ENCODE assay signal across 29 cellular contexts in the genomic region with DNA sequence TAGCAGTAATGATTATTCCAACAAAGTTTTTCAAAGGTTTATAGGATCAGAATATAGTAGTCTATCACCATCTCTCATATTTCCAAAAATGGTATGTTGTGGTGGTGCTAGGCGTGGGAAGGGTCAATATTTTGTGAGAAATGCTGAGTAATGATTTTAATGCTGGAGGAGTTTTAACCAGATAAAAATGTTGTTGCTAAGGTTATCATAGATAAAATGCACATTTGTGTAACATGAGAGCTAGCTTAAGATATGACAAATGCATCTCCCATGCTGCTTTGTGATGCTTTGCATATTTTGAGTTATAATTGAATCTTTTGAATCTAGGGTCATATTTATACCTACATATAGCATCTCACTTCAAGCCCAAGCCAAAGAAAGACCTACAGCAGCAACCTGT.
DNase-seq lines count a peak whose midpoint lies in the region; ATAC-seq and TF ChIP-seq lines count a peak whose summit lies in the region.
"Had no signal": no experiment of that assay in that cellular context is flagged by ENCODE, and none has a peak within 500 bp of the region (broad histone marks: within the 10 kb centered on the region; RNA-seq: fewer than 3 reads in every experiment).

No MANE protein-coding gene starts in this region.

- no peak for TF ChIP-seq POLR2A in breast epithelium (IDR thresholded peaks at IDR 0.05)

- H3K4me1 Mint-ChIP-seq in progenitor cell of endocrine pancreas (ENCODE audit: low read depth): peaks cover 8% of the 10 kb centered on the region
- H3K4me1 Mint-ChIP-seq: activated CD4-positive, alpha-beta T cell treated with anti-CD3 and anti-CD28 coated beads, Interleukin-2, amount 10 ng/mL, durations not matched to agents 24 days and 14 days; activated naive CD8-positive, alpha-beta T cell treated with anti-CD3 and anti-CD28 coated beads, Interleukin-2, amount 10 ng/mL, durations not matched to agents 7 days and 5 days; B cell; CD4-positive, alpha-beta memory T cell; stimulated activated naive CD8-positive, alpha-beta T cell treated with anti-CD3 and anti-CD28 coated beads, Interleukin-15, amount 100 ng/mL, for 72 hours; T-cell had no signal

- CTCF ChIA-PET in AG04449 (lab: Yijun Ruan, JAX) (no interaction called here), PC-3 (lab: Charles Lee) (no interaction called here)

- H3F3A ChIP-seq in PC-3 (ENCODE audit: low read length, unreplicated experiment): no peaks in the 10 kb centered on the region

- peaks cover 26% of the 10 kb centered on the region for H3K4me1 ChIP-seq in PC-3 (ENCODE audit: insufficient read depth, low read length)
- no peaks in the 10 kb centered on the region for H3K4me1 ChIP-seq in breast epithelium
- H3K4me1 ChIP-seq: parathyroid adenoma, right atrium auricular region, SJSA1, spleen had no signal

- no peaks in the 10 kb centered on the region for H3K27me3 ChIP-seq in PC-3 (ENCODE audit: low read length)
- H3K27me3 ChIP-seq in breast epithelium: no peaks in the 10 kb centered on the region
- H3K27me3 ChIP-seq: dorsolateral prefrontal cortex, right atrium auricular region, SJSA1, spleen had no signal

- no peak overlapping the region for H3K4me3 Mint-ChIP-seq in progenitor cell of endocrine pancreas (ENCODE audit: low read depth)
- H3K4me3 Mint-ChIP-seq: activated CD4-positive, alpha-beta T cell treated with anti-CD3 and anti-CD28 coated beads, Interleukin-2, amount 10 ng/mL, durations not matched to agents 24 days and 14 days; activated naive CD8-positive, alpha-beta T cell treated with anti-CD3 and anti-CD28 coated beads, Interleukin-2, amount 10 ng/mL, durations not matched to agents 7 days and 5 days; activated T-cell treated with anti-CD3 and anti-CD28 coated beads, Interleukin-2, amount 50 U/mL, for 4 hours; B cell; CD4-positive, alpha-beta memory T cell; natural killer cell treated with Interleukin-12 subunit alpha and Interleukin-12 subunit beta and Interleukin-15 and Interleukin-18, amount 100 ng/mL, for 72 hours; stimulated activated naive CD8-positive, alpha-beta T cell treated with anti-CD3 and anti-CD28 coated beads, Interleukin-15, amount 100 ng/mL, for 72 hours; T-cell had no signal

- H3K79me2 ChIP-seq in PC-3 (ENCODE audit: low read length): no peaks in the 10 kb centered on the region
- H3K79me2 ChIP-seq: parathyroid adenoma had no signal

- peak overlapping the region; percentile 39 for H3K4me2 ChIP-seq in PC-3 (ENCODE audit: low read length)

- H3K27ac ChIP-seq in PC-3 (ENCODE audit: low read length) (peak overlapping the region; percentile 68), breast epithelium (no peak overlapping the region)
- H3K27ac ChIP-seq: dorsolateral prefrontal cortex, parathyroid adenoma, right atrium auricular region, SJSA1, spleen had no signal

- ATAC-seq in PC-3: no peak
- ATAC-seq in GM18519 (IDR thresholded peaks at IDR 0.05; ENCODE audit: low FRiP score, unreplicated experiment): no peak
- ATAC-seq: activated T-cell treated with anti-CD3 and anti-CD28 coated beads, Interleukin-2, amount 50 U/mL, for 4 hours; natural killer cell treated with Interleukin-12 subunit alpha and Interleukin-12 subunit beta and Interleukin-15 and Interleukin-18, amount 100 ng/mL, for 72 hours; stimulated activated naive CD8-positive, alpha-beta T cell treated with anti-CD3 and anti-CD28 coated beads, Interleukin-15, amount 100 ng/mL, for 72 hours; T-cell had no signal

- H2AFZ ChIP-seq in PC-3 (ENCODE audit: low read length): no peak overlapping the region
- H2AFZ ChIP-seq: parathyroid adenoma had no signal

- BruUV-seq in PC-3 (replicated peaks; lab: Mats Ljungman, UMichigan): no TSS peak

- no peaks in the 10 kb centered on the region for H3K9me2 ChIP-seq in PC-3 (replicated peaks; ENCODE audit: low read length)

- peak overlapping the region; percentile 17; the same call in 1 of the 2 replicates for H3K9ac ChIP-seq in PC-3 (ENCODE audit: low read length)
- H3K9ac ChIP-seq: parathyroid adenoma had no signal

- DNase-seq in AG04449 (ENCODE audit: low read depth, low spot score) (peak; percentile 4), PC-3 (peak; percentile 47), choroid plexus epithelial cell (ENCODE audit: low read depth) (peak; percentile 86), non-pigmented ciliary epithelial cell (ENCODE audit: low read depth) (peak; percentile 64), breast epithelium (ENCODE audit: low spot score in 2 of 2) (no peak), progenitor cell of endocrine pancreas (ENCODE audit: low spot score, unreplicated experiment) (no peak)
- DNase-seq in activated CD4-positive, CD25-positive, alpha-beta regulatory T cell (lab: John Stamatoyannopoulos, UW): no peak
- DNase-seq: activated CD4-positive, alpha-beta T cell treated with anti-CD3 and anti-CD28 coated beads, Interleukin-2, amount 10 ng/mL, durations not matched to agents 24 days and 14 days; activated gamma-delta T cell treated with Interleukin-2 at 50 U/mL for 16 hours; activated naive CD8-positive, alpha-beta T cell treated with anti-CD3 and anti-CD28 coated beads, Interleukin-2, amount 10 ng/mL, durations not matched to agents 7 days and 5 days; activated T-cell treated with anti-CD3 and anti-CD28 coated beads, Interleukin-2, amount 50 U/mL, for 4 hours; CD4-positive, alpha-beta memory T cell; dorsolateral prefrontal cortex; hippocampal formation; left cardiac atrium; MM.1S; NCI-H1105 treated with DMSO at 0.1 percent for 48 hours; NCI-H1930; NCI-H345; spleen; stimulated activated naive CD8-positive, alpha-beta T cell treated with anti-CD3 and anti-CD28 coated beads, Interleukin-15, amount 100 ng/mL, for 72 hours; T-cell had no signal

- POLR2A ChIA-PET in AG04449 (lab: Yijun Ruan, JAX) (no interaction called here), PC-3 (lab: Charles Lee; ENCODE audit: unreplicated experiment) (interaction anchor here (0.6 kb wide), 1 partner anchor 24 kb away, joined by 3 read pairs; no protein-coding TSS in a partner anchor)

- no peak for TF ChIP-seq CTCF in AG04449 (IDR thresholded peaks at IDR 0.05; ENCODE audit: insufficient read depth, low read length, missing control alignments)
- no peak for TF ChIP-seq CTCF in PC-3 (conservative IDR thresholded peaks at IDR 0.05; ENCODE audit: low read depth, low read length)
- TF ChIP-seq CTCF in choroid plexus epithelial cell (conservative IDR thresholded peaks at IDR 0.05; ENCODE audit: low read depth, low read length): no peak
- TF ChIP-seq CTCF in breast epithelium (IDR thresholded peaks at IDR 0.05): no peak
- no peak for TF ChIP-seq CTCF in progenitor cell of endocrine pancreas (IDR thresholded peaks at IDR 0.05; ENCODE audit: unreplicated experiment)

- H3K27me3 Mint-ChIP-seq in progenitor cell of endocrine pancreas: no peaks in the 10 kb centered on the region
- H3K27me3 Mint-ChIP-seq: activated CD4-positive, alpha-beta T cell treated with anti-CD3 and anti-CD28 coated beads, Interleukin-2, amount 10 ng/mL, durations not matched to agents 24 days and 14 days; activated naive CD8-positive, alpha-beta T cell treated with anti-CD3 and anti-CD28 coated beads, Interleukin-2, amount 10 ng/mL, durations not matched to agents 7 days and 5 days; B cell; CD4-positive, alpha-beta memory T cell; natural killer cell treated with Interleukin-12 subunit alpha and Interleukin-12 subunit beta and Interleukin-15 and Interleukin-18, amount 100 ng/mL, for 72 hours; stimulated activated naive CD8-positive, alpha-beta T cell treated with anti-CD3 and anti-CD28 coated beads, Interleukin-15, amount 100 ng/mL, for 72 hours; T-cell had no signal

- H3K36me3 ChIP-seq in PC-3 (ENCODE audit: low read depth, low read length) (no peaks in the 10 kb centered on the region), breast epithelium (no peaks in the 10 kb centered on the region)
- H3K36me3 ChIP-seq: right atrium auricular region, SJSA1, spleen had no signal

- no peaks in the 10 kb centered on the region for H3K36me3 Mint-ChIP-seq in progenitor cell of endocrine pancreas (ENCODE audit: insufficient read depth)
- H3K36me3 Mint-ChIP-seq: activated naive CD8-positive, alpha-beta T cell treated with anti-CD3 and anti-CD28 coated beads, Interleukin-2, amount 10 ng/mL, durations not matched to agents 7 days and 5 days; CD4-positive, alpha-beta memory T cell; T-cell had no signal

- no peak overlapping the region for H3K27ac Mint-ChIP-seq in progenitor cell of endocrine pancreas
- H3K27ac Mint-ChIP-seq: activated CD4-positive, alpha-beta T cell treated with anti-CD3 and anti-CD28 coated beads, Interleukin-2, amount 10 ng/mL, durations not matched to agents 24 days and 14 days; activated naive CD8-positive, alpha-beta T cell treated with anti-CD3 and anti-CD28 coated beads, Interleukin-2, amount 10 ng/mL, durations not matched to agents 7 days and 5 days; B cell; CD4-positive, alpha-beta memory T cell; natural killer cell treated with Interleukin-12 subunit alpha and Interleukin-12 subunit beta and Interleukin-15 and Interleukin-18, amount 100 ng/mL, for 72 hours; stimulated activated naive CD8-positive, alpha-beta T cell treated with anti-CD3 and anti-CD28 coated beads, Interleukin-15, amount 100 ng/mL, for 72 hours; T-cell had no signal

- no peak overlapping the region for H3K4me3 ChIP-seq in AG04449 (ENCODE audit: low read depth, low read length)
- H3K4me3 ChIP-seq in PC-3 (ENCODE audit: low read length): no peak overlapping the region
- no peak overlapping the region for H3K4me3 ChIP-seq in choroid plexus epithelial cell (ENCODE audit: low read depth, low read length)
- H3K4me3 ChIP-seq in breast epithelium: no peak overlapping the region
- H3K4me3 ChIP-seq: dorsolateral prefrontal cortex, lung, right atrium auricular region, SJSA1, spleen had no signal

- no peaks in the 10 kb centered on the region for H3K9me3 Mint-ChIP-seq in progenitor cell of endocrine pancreas (ENCODE audit: low read depth)

- H3K9me3 ChIP-seq in PC-3 (ENCODE audit: low read length): no peaks in the 10 kb centered on the region
- no peaks in the 10 kb centered on the region for H3K9me3 ChIP-seq in breast epithelium
- H3K9me3 ChIP-seq: right atrium auricular region, SJSA1, spleen had no signal

- intact Hi-C loops in PC-3 (cut with micrococcal nuclease): loop anchor here (1.0 to 10.0 kb wide), 4 partner anchors 99 to 337 kb away; no protein-coding TSS in a partner anchor
- intact Hi-C loops in breast epithelium (cut with DNase I; ENCODE audit: low total_unique reads): no loop called here

- H4K20me1 ChIP-seq in PC-3 (ENCODE audit: low read length): no peaks in the 10 kb centered on the region

Comparison
In these comparisons a context has a peak if more than half of its experiments do, and no peak if none do; other contexts are left out.
1. DNase-seq: peak in AG04449 (single experiment), PC-3 (single experiment), choroid plexus epithelial cell (single experiment) and non-pigmented ciliary epithelial cell (single experiment); none in activated CD4-positive, CD25-positive, alpha-beta regulatory T cell (0 of 4), breast epithelium (0 of 2) and progenitor cell of endocrine pancreas (single experiment).